Comparison of ENCODE assay signal across 11 cellular contexts in the genomic region with DNA sequence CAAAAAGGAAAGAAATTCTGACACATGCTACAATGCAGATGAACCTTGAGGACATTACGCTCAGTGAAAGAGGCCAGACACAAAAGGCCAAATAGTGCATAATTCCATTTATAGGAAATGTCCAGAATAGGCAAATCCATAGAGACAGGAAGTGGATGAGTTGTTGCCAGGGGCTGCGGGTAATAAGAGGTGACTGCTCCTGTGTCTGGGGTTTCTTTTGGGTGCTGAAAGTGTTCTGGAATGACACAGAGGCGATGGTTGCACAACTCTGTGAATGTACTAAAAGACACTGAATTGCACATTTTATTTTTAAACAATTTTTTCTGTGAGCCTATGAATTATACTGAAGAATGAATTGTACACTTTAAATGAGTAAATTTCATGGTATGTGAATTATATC. TPM values are rescaled to one million over a fixed set of nuclear protein-coding genes. Genes with fewer than 3 reads are reported as not detected.
DNase-seq lines count a peak whose midpoint lies in the region; ATAC-seq and TF ChIP-seq lines count a peak whose summit lies in the region.
"Had no signal": no experiment of that assay in that cellular context is flagged by ENCODE, and none has a peak within 500 bp of the region (broad histone marks: within the 10 kb centered on the region; RNA-seq: fewer than 3 reads in every experiment).

No MANE protein-coding gene starts in this region.

- no peak for TF ChIP-seq CTCF in heart left ventricle (IDR thresholded peaks at IDR 0.05)
- TF ChIP-seq CTCF in astrocyte of the spinal cord (IDR thresholded peaks at IDR 0.05; ENCODE audit: low read depth, low read length) = no peak

- H3K9me3 ChIP-seq in heart left ventricle = no peaks in the 10 kb centered on the region
- H3K9me3 ChIP-seq: mucosa of descending colon had no signal

- H3K27ac ChIP-seq in heart left ventricle = peak overlapping the region in 2 of 12 donors; percentile 18 to 51

- H3K4me3 ChIP-seq in heart left ventricle (no peak overlapping the region), astrocyte of the spinal cord (ENCODE audit: low read depth, low read length) (no peak overlapping the region)
- H3K4me3 ChIP-seq: mucosa of descending colon had no signal

- H3K27me3 ChIP-seq in heart left ventricle = peaks cover 0 to 50% (median 0%) of the 10 kb centered on the region in 9 donors

- in situ Hi-C loops in astrocyte of the spinal cord (cut with HindIII; ENCODE audit: low sequenced_read_pairs) = no loop called here

- ATAC-seq in left cardiac atrium (peak; percentile 27 to 35), heart left ventricle (no peak), GM18517 (IDR thresholded peaks at IDR 0.05; ENCODE audit: unreplicated experiment) (no peak)
- ATAC-seq: mucosa of descending colon had no signal

- no peak for DNase-seq in left cardiac atrium
- no peak for DNase-seq in heart left ventricle
- DNase-seq in astrocyte of the spinal cord (ENCODE audit: low read depth, low spot score) = peak; percentile 43
- peak; percentile 83 for DNase-seq in iris pigment epithelial cell (ENCODE audit: low read depth)
- DNase-seq in 8988T = no peak
- no peak for DNase-seq in NCI-H226
- no peak for DNase-seq in NCI-H1694 treated with DMSO at 0.1 percent for 48 hours (lab: John Stamatoyannopoulos, UW)
- DNase-seq: activated CD4-positive, alpha-beta T cell treated with anti-CD3 and anti-CD28 coated beads, Interleukin-2, amount 10 ng/mL, durations not matched to agents 7 days and 5 days; activated gamma-delta T cell; mucosa of descending colon had no signal

- peaks cover 0 to 12% (median 0%) of the 10 kb centered on the region in 9 donors for H3K36me3 ChIP-seq in heart left ventricle

- WGBS in heart left ventricle, 4 donors = 56 to 72% (median 58%) methylated on average over 3 of the region's 3 CpGs

- peaks cover 3 to 82% (median 54%) of the 10 kb centered on the region in 12 donors for H3K4me1 ChIP-seq in heart left ventricle

- TF ChIP-seq POLR2A in heart left ventricle (IDR thresholded peaks at IDR 0.05) = no peak

- intact Hi-C loops in left cardiac atrium (cut with DNase I) = no loop called here
- intact Hi-C loops in heart left ventricle (cut with DNase I) = loop anchor here in 1 of 10 donors (10.0 kb wide), 1 partner anchor 52 kb away; a partner anchor contains a TSS

RNA-seq across cellular contexts. Expression of a gene that starts 23.3 kb away (rescaled TPM):
- total RNA-seq in left cardiac atrium = 10 to 100 TPM; 47.2 to 58.6 TPM
- 10 to 100 TPM; 22.0 to 79.2 (median 29.7) TPM for total RNA-seq in heart left ventricle
- polyA plus RNA-seq in heart left ventricle = 10 to 100 TPM; 23.8 to 89.3 TPM

RNA-seq across cellular contexts. Expression of a gene that starts 54.5 kb away (rescaled TPM):
- total RNA-seq in left cardiac atrium = 10 to 100 TPM; 35.4 to 42.4 TPM
- total RNA-seq in heart left ventricle = 10 to 100 TPM; 24.6 to 83.3 (median 37.1) TPM
- polyA plus RNA-seq in heart left ventricle = 10 to 100 TPM; 22.7 to 28.6 TPM

Comparison
In these comparisons a context has a peak if more than half of its experiments do, and no peak if none do; other contexts are left out.
1. ATAC-seq: peak in left cardiac atrium (2 of 2); none in heart left ventricle (0 of 4) and GM18517 (single experiment).
2. DNase-seq: peak in astrocyte of the spinal cord (single experiment) and iris pigment epithelial cell (single experiment); none in left cardiac atrium (single experiment), heart left ventricle (0 of 5), 8988T (single experiment), NCI-H226 (single experiment) and NCI-H1694 treated with DMSO at 0.1 percent for 48 hours (single experiment).